In genomic region chr5:96771395-96771794, GRCh38 we compare ENCODE assay signal across 13 cellular contexts. TPM values are rescaled to one million over a fixed set of nuclear protein-coding genes. Genes with fewer than 3 reads are reported as not detected.
DNase-seq lines count a peak whose midpoint lies in the region; ATAC-seq lines count a peak whose summit lies in the region.
"Had no signal": no experiment of that assay in that cellular context is flagged by ENCODE, and none has a peak within 500 bp of the region (broad histone marks: within the 10 kb centered on the region; RNA-seq: fewer than 3 reads in every experiment).

No MANE protein-coding gene starts in this region.

- no peaks in the 10 kb centered on the region for H3K27me3 Mint-ChIP-seq in activated naive CD4-positive, alpha-beta T cell treated with anti-CD3 and anti-CD28 coated beads, Interleukin-2, amount 50 U/mL, for 24 hours
- H3K27me3 Mint-ChIP-seq in T-helper 2 cell treated with Interferon-gamma antibody and Interleukin-4, amounts not matched to agents 5 μg/mL and 100 μg/mL, for 36 hours (ENCODE audit: low read depth), result no peaks in the 10 kb centered on the region
- peaks cover 0 to 3% (median 2%) of the 10 kb centered on the region in 3 donors for H3K27me3 Mint-ChIP-seq in immature natural killer cell (ENCODE audit: low read depth in 3 of 3)

- no peak overlapping the region for H3K4me3 Mint-ChIP-seq in activated naive CD4-positive, alpha-beta T cell treated with anti-CD3 and anti-CD28 coated beads, Interleukin-2, amount 50 U/mL, for 24 hours
- H3K4me3 Mint-ChIP-seq in T-helper 2 cell treated with Interferon-gamma antibody and Interleukin-4, amounts not matched to agents 5 μg/mL and 100 μg/mL, for 36 hours, result peak overlapping the region; percentile 11
- no peak overlapping the region for H3K4me3 Mint-ChIP-seq in immature natural killer cell

- peak overlapping the region; percentile 23 for H3K27ac ChIP-seq in urinary bladder (ENCODE audit: low read depth)
- H3K27ac ChIP-seq: vagina had no signal

- peaks cover 10% of the 10 kb centered on the region for H3K36me3 ChIP-seq in urinary bladder (ENCODE audit: insufficient read depth)

- H3K4me3 ChIP-seq in urinary bladder (ENCODE audit: low read depth, low read length), result no peak overlapping the region
- H3K4me3 ChIP-seq: vagina had no signal

- H3K27ac Mint-ChIP-seq in activated naive CD4-positive, alpha-beta T cell treated with anti-CD3 and anti-CD28 coated beads, Interleukin-2, amount 50 U/mL, for 24 hours, result peak overlapping the region; percentile 90
- peak overlapping the region; percentile 22 for H3K27ac Mint-ChIP-seq in T-helper 2 cell treated with Interferon-gamma antibody and Interleukin-4, amounts not matched to agents 5 μg/mL and 100 μg/mL, for 36 hours
- H3K27ac Mint-ChIP-seq in immature natural killer cell, result peak overlapping the region; percentile 70 to 85 (median 81)

- H3K36me3 Mint-ChIP-seq in activated naive CD4-positive, alpha-beta T cell treated with anti-CD3 and anti-CD28 coated beads, Interleukin-2, amount 50 U/mL, for 24 hours, result peaks cover 18% of the 10 kb centered on the region
- peaks cover 74% of the 10 kb centered on the region for H3K36me3 Mint-ChIP-seq in T-helper 2 cell treated with Interferon-gamma antibody and Interleukin-4, amounts not matched to agents 5 μg/mL and 100 μg/mL, for 36 hours (ENCODE audit: low read depth)
- H3K36me3 Mint-ChIP-seq in immature natural killer cell, result peaks cover 22 to 65% (median 60%) of the 10 kb centered on the region in 3 donors

- H3K4me1 ChIP-seq in urinary bladder (ENCODE audit: insufficient read depth), result no peaks in the 10 kb centered on the region
- H3K4me1 ChIP-seq: Caco-2, vagina had no signal

- 74% methylated on average over 1 of the region's 1 CpG for WGBS in urinary bladder

- H3K4me1 Mint-ChIP-seq in activated naive CD4-positive, alpha-beta T cell treated with anti-CD3 and anti-CD28 coated beads, Interleukin-2, amount 50 U/mL, for 24 hours, result peaks cover 12% of the 10 kb centered on the region
- H3K4me1 Mint-ChIP-seq in T-helper 2 cell treated with Interferon-gamma antibody and Interleukin-4, amounts not matched to agents 5 μg/mL and 100 μg/mL, for 36 hours (ENCODE audit: low read depth), result peaks cover 9% of the 10 kb centered on the region
- peaks cover 7 to 24% of the 10 kb centered on the region in 2 donors for H3K4me1 Mint-ChIP-seq in immature natural killer cell

- no peak for DNase-seq in activated naive CD4-positive, alpha-beta T cell treated with Interleukin-2 at 50 U/mL for 16 hours
- no peak for DNase-seq in T-helper 2 cell treated with Interferon-gamma antibody and Interleukin-4, amounts not matched to agents 5 μg/mL and 100 μg/mL, for 36 hours (ENCODE audit: low spot score)
- DNase-seq in immature natural killer cell (no peak), DMS153 (lab: John Stamatoyannopoulos, UW) (no peak), medulla oblongata (ENCODE audit: extremely low spot score) (no peak)
- DNase-seq: activated T-cell treated with anti-CD3 and anti-CD28 coated beads, Interleukin-2, amount 50 U/mL, for 48 hours; Caco-2; NCI-H146; stimulated activated naive CD4-positive, alpha-beta T cell had no signal

- no peaks in the 10 kb centered on the region for H3K9me3 Mint-ChIP-seq in activated naive CD4-positive, alpha-beta T cell treated with anti-CD3 and anti-CD28 coated beads, Interleukin-2, amount 50 U/mL, for 24 hours
- H3K9me3 Mint-ChIP-seq in T-helper 2 cell treated with Interferon-gamma antibody and Interleukin-4, amounts not matched to agents 5 μg/mL and 100 μg/mL, for 36 hours, result no peaks in the 10 kb centered on the region
- H3K9me3 Mint-ChIP-seq in immature natural killer cell, result no peaks in the 10 kb centered on the region

- ATAC-seq in GM18907 (IDR thresholded peaks at IDR 0.05; ENCODE audit: unreplicated experiment), result no peak

RNA-seq across cellular contexts. Expression of gene ERAP1, which starts 36.4 kb away (rescaled TPM):
- 10 to 100 TPM; 44.5 to 81.3 (median 70.8) TPM for polyA plus RNA-seq in immature natural killer cell
- 48.9 TPM for total RNA-seq in urinary bladder
- 20.1 TPM for polyA plus RNA-seq in urinary bladder

Comparison
In these comparisons a context has a peak if more than half of its experiments do, and no peak if none do; other contexts are left out.
1. H3K27ac Mint-ChIP-seq: peak in every context shown above with its lines; median percentile 90 in activated naive CD4-positive, alpha-beta T cell treated with anti-CD3 and anti-CD28 coated beads, Interleukin-2, amount 50 U/mL, for 24 hours; 81 in immature natural killer cell; 22 in T-helper 2 cell treated with Interferon-gamma antibody and Interleukin-4, amounts not matched to agents 5 μg/mL and 100 μg/mL, for 36 hours.